In genomic region chr12:5200276-5201087, GRCh38 we compare ENCODE assay signal across 8 cellular contexts.
DNase-seq lines count a peak whose midpoint lies in the region; ATAC-seq, FAIRE-seq and TF ChIP-seq lines count a peak whose summit lies in the region.

No MANE protein-coding gene starts in this region.

- intact Hi-C loops in spleen (cut with DNase I; ENCODE audit: low total_unique reads), result loop anchor here (10.0 kb wide), 1 partner anchor 244 kb away; no protein-coding TSS in a partner anchor

- no peaks in the 10 kb centered on the region for H3K36me3 ChIP-seq in SJSA1
- H3K36me3 ChIP-seq in spleen, result no peaks in the 10 kb centered on the region

- ATAC-seq in HG02970 (IDR thresholded peaks at IDR 0.05; ENCODE audit: low FRiP score, unreplicated experiment), result no peak

- WGBS in spleen, 5 donors, result 22 to 28% (median 26%) methylated on average over 14 of the region's 14 CpGs

- no peak for FAIRE-seq in H54 (lab: Jason Lieb, UNC)

- TF ChIP-seq POLR2A in spleen (IDR thresholded peaks at IDR 0.05), result no peak
- TF ChIP-seq POLR2A in H54 (IDR thresholded peaks at IDR 0.05; ENCODE audit: low read depth, low read length), result no peak

- no peaks in the 10 kb centered on the region; the same call in 1 of the 2 replicates for H3K4me1 ChIP-seq in SJSA1 (replicated peaks)
- peaks cover 0 to 17% (median 5%) of the 10 kb centered on the region in 6 donors for H3K4me1 ChIP-seq in spleen

- no peak overlapping the region for H3K27ac ChIP-seq in SJSA1
- H3K27ac ChIP-seq in spleen, result peak overlapping the region in 1 of 8 donors; percentile 43

- DNase-seq in DMS153 (lab: John Stamatoyannopoulos, UW) (peak; percentile 55), HT-29 (ENCODE audit: low spot score) (peak; percentile 57), SJSA1 (ENCODE audit: low read depth in 1 of 2, low spot score in 2 of 2) (peak; percentile 39 to 58), glomerular visceral epithelial cell (ENCODE audit: extremely low spot score) (peak; percentile 20), spleen (peak; percentile 77), H54 (ENCODE audit: insufficient read length, low spot score) (no peak), epidermal melanocyte (ENCODE audit: insufficient read length, low spot score) (no peak)

- H3K9me3 ChIP-seq in SJSA1 (replicated peaks), result peaks cover 2% of the 10 kb centered on the region; the same call in 1 of the 2 replicates
- peaks cover 0 to 4% (median 0%) of the 10 kb centered on the region in 8 donors for H3K9me3 ChIP-seq in spleen

- no peak overlapping the region for H3K4me3 ChIP-seq in SJSA1
- no peak overlapping the region for H3K4me3 ChIP-seq in spleen

- H3K27me3 ChIP-seq in SJSA1 (replicated peaks) (no peaks in the 10 kb centered on the region), spleen (replicated peaks in 1 of 7) (peaks cover 0 to 30% (median 0%) of the 10 kb centered on the region in 7 donors)

- peak in 10 of 11 experiments; percentile 14 to 75 (median 55) for TF ChIP-seq CTCF in spleen (IDR thresholded peaks at IDR 0.05 in 8 of 11, conservative IDR thresholded peaks at IDR 0.05 in 3 of 11)

Comparison
In these comparisons a context has a peak if more than half of its experiments do, and no peak if none do; other contexts are left out.
1. DNase-seq: peak in DMS153 (single experiment), HT-29 (single experiment), SJSA1 (2 of 2), glomerular visceral epithelial cell (single experiment) and spleen (single experiment); none in H54 (single experiment) and epidermal melanocyte (single experiment).